ENCODE assay signal across 10 cellular contexts in the genomic region with DNA sequence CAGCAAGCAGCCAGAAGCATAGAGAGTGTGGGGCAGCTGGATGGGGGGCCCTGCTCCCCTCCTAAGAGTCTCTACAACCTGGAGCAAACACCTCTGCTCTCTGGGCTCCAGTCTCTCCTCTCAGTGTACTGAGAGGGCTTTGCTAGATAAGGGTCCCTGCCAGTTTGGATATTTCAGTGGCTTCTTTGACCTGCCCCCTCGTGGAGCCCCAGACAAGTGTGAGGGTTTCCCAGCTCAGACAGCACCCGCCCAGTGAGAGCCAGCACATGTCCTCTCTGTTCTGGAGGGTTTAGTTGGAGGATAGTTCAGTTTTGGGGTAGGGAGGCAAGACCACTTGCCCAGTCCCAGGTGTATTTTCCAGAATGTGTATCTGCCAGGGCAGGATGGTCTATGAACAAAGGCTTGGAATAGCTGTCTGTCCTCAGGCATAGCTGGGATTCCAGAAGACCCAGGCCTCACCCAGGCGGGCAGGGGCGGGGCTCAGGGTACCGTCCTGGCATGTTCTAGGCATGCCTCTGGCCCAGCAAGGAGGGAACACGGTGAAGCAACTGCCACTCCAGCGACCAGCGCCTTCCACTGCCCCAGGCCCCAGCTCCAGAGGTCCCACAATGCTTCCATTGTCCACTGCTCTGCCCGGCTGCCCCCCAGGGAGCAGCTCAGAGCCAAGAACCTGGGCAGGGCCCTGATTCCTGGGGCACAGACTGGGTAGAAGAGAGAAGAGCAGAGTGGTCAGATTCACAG. TPM values are rescaled to one million over a fixed set of nuclear protein-coding genes. Genes with fewer than 3 reads are reported as not detected.
A peak's percentile ranks its signal among the peaks of the same experiment; 100 is the strongest.
DNase-seq lines count a peak whose midpoint lies in the region; ATAC-seq and TF ChIP-seq lines count a peak whose summit lies in the region.
"Had no signal": no experiment of that assay in that cellular context is flagged by ENCODE, and none has a peak within 500 bp of the region (broad histone marks: within the 10 kb centered on the region; RNA-seq: fewer than 3 reads in every experiment).

No MANE protein-coding gene starts in this region.

- H3K36me3 Mint-ChIP-seq in T-helper 17 cell (ENCODE audit: low read depth), result no peaks in the 10 kb centered on the region
- H3K36me3 Mint-ChIP-seq: activated CD8-positive, alpha-beta memory T cell treated with anti-CD3 and anti-CD28 coated beads, Interleukin-2, amount 10 ng/mL, durations not matched to agents 7 days and 5 days had no signal

- H3K4me3 ChIP-seq in left lung (no peak overlapping the region), stomach smooth muscle (ENCODE audit: low read length in 2 of 2) (no peak overlapping the region), BE2C (ENCODE audit: low read depth, low read length) (no peak overlapping the region)

- H3K9ac ChIP-seq in stomach smooth muscle (ENCODE audit: low read length in 2 of 2), result no peak overlapping the region

- H3K27ac ChIP-seq in left lung (peak overlapping the region in 1 of 2 donors; percentile 45), stomach smooth muscle (ENCODE audit: low read length) (peak overlapping the region; percentile 49)

- DNase-seq in HT1080 (ENCODE audit: low read depth) (peak; percentile 75), astrocyte of the hippocampus (ENCODE audit: low read depth, low spot score) (peak; percentile 89), left lung (peak; percentile 59 to 81), epidermal melanocyte (ENCODE audit: insufficient read length, low spot score) (no peak), T-helper 17 cell (no peak), BE2C (no peak)
- DNase-seq: activated CD8-positive, alpha-beta memory T cell treated with anti-CD3 and anti-CD28 coated beads, Interleukin-2, amount 10 ng/mL, durations not matched to agents 7 days and 5 days; GOT3 had no signal

- TF ChIP-seq CTCF in left lung (IDR thresholded peaks at IDR 0.05) (no peak), BE2C (IDR thresholded peaks at IDR 0.05; ENCODE audit: low read depth, low read length) (no peak)

- H3K4me3 Mint-ChIP-seq in T-helper 17 cell, result no peak overlapping the region
- H3K4me3 Mint-ChIP-seq: activated CD8-positive, alpha-beta memory T cell treated with anti-CD3 and anti-CD28 coated beads, Interleukin-2, amount 10 ng/mL, durations not matched to agents 7 days and 5 days had no signal

- H3K4me1 ChIP-seq in left lung (peaks cover 12 to 44% of the 10 kb centered on the region in 2 donors), stomach smooth muscle (ENCODE audit: control insufficient read depth, insufficient read depth, low read length) (peaks cover 37% of the 10 kb centered on the region), BE2C (0 out of 2 replicates have a peak, but pooled peaks cover 3% of the 10 kb centered on the region)

- H3K27me3 Mint-ChIP-seq in T-helper 17 cell, result no peaks in the 10 kb centered on the region
- H3K27me3 Mint-ChIP-seq: activated CD8-positive, alpha-beta memory T cell treated with anti-CD3 and anti-CD28 coated beads, Interleukin-2, amount 10 ng/mL, durations not matched to agents 7 days and 5 days had no signal

- H3K36me3 ChIP-seq in left lung, result no peaks in the 10 kb centered on the region
- no peaks in the 10 kb centered on the region for H3K36me3 ChIP-seq in stomach smooth muscle (ENCODE audit: control insufficient read depth in 2 of 2, insufficient read depth in 2 of 2, low read length in 2 of 2)
- no peaks in the 10 kb centered on the region for H3K36me3 ChIP-seq in BE2C

- peak; percentile 68 for ATAC-seq in left lung
- ATAC-seq in T-helper 17 cell, result no peak
- no peak for ATAC-seq in GM18511 (IDR thresholded peaks at IDR 0.05; ENCODE audit: unreplicated experiment)
- ATAC-seq: activated CD8-positive, alpha-beta memory T cell treated with anti-CD3 and anti-CD28 coated beads, Interleukin-2, amount 10 ng/mL, durations not matched to agents 7 days and 5 days had no signal

- H3K9me3 ChIP-seq in left lung (no peaks in the 10 kb centered on the region), stomach smooth muscle (ENCODE audit: control insufficient read depth in 2 of 2, low read length in 2 of 2) (no peaks in the 10 kb centered on the region), T-helper 17 cell (ENCODE audit: control insufficient read depth, low read length, poor library complexity, severe bottlenecking) (no peaks in the 10 kb centered on the region), BE2C (no peaks in the 10 kb centered on the region)

- intact Hi-C loops in left lung (cut with DNase I), result no loop called here

- peaks cover 10% of the 10 kb centered on the region for H3K4me1 Mint-ChIP-seq in T-helper 17 cell

- no peaks in the 10 kb centered on the region for H3K27me3 ChIP-seq in left lung
- no peaks in the 10 kb centered on the region for H3K27me3 ChIP-seq in stomach smooth muscle (ENCODE audit: control insufficient read depth in 1 of 2, insufficient read depth in 2 of 2, low read length in 2 of 2)
- no peaks in the 10 kb centered on the region for H3K27me3 ChIP-seq in BE2C

- H3K27ac Mint-ChIP-seq in T-helper 17 cell, result no peak overlapping the region

RNA-seq across cellular contexts. Expression of gene MICALL1, which starts 7.5 kb away (rescaled TPM):
- total RNA-seq in HT1080 (2014; rRNA removed; shearing (Covaris generic)), result 57.8 and 69.2 TPM in 2 replicates
- 46.6 and 54.3 TPM in 2 replicates for polyA plus RNA-seq in HT1080 (2015; cell fraction: cytosol; rRNA removed)
- polyA plus RNA-seq in HT1080 (2015; cell fraction: nucleus; rRNA removed), result 38.2 and 46.6 TPM in 2 replicates
- 10 to 100 TPM; 35.8 to 36.8 TPM for total RNA-seq in left lung
- 10 to 100 TPM; 19.2 to 21.9 TPM for total RNA-seq in T-helper 17 cell
- polyA plus RNA-seq in BE2C (2012; ENCODE audit: insufficient read depth, insufficient read length, low read depth), result 30.9 TPM

RNA-seq across cellular contexts. Expression of gene EIF3L, which starts 49.4 kb away (rescaled TPM):
- 570 and 657 TPM in 2 replicates for total RNA-seq in HT1080 (2014; rRNA removed; shearing (Covaris generic))
- polyA plus RNA-seq in HT1080 (2015; cell fraction: cytosol; rRNA removed), result 652 and 713 TPM in 2 replicates
- polyA plus RNA-seq in HT1080 (2015; cell fraction: nucleus; rRNA removed), result 378 and 457 TPM in 2 replicates
- total RNA-seq in left lung (100 to 1,000 TPM; 310 to 378 TPM), T-helper 17 cell (100 to 1,000 TPM; 517 to 546 TPM)
- 332 TPM for polyA plus RNA-seq in BE2C (2012; ENCODE audit: insufficient read depth, insufficient read length, low read depth)

RNA-seq across cellular contexts. Expression of gene ANKRD54, which starts 54.5 kb away (rescaled TPM):
- 29.1 and 38.1 TPM in 2 replicates for total RNA-seq in HT1080 (2014; rRNA removed; shearing (Covaris generic))
- 33.7 and 34.9 TPM in 2 replicates for polyA plus RNA-seq in HT1080 (2015; cell fraction: cytosol; rRNA removed)
- polyA plus RNA-seq in HT1080 (2015; cell fraction: nucleus; rRNA removed), result 24.4 and 27.9 TPM in 2 replicates
- total RNA-seq in left lung, result 10 to 100 TPM; 15.2 to 21.9 TPM
- 10 to 100 TPM; 21.3 to 24.4 TPM for total RNA-seq in T-helper 17 cell
- 95.5 TPM for polyA plus RNA-seq in BE2C (2012; ENCODE audit: insufficient read depth, insufficient read length, low read depth)

RNA-seq across cellular contexts. Expression of gene C22orf23, which starts 54.8 kb away (rescaled TPM):
- 0.32 TPM in 1 of 2 replicates, not detected in the other for total RNA-seq in HT1080 (2014; rRNA removed; shearing (Covaris generic))
- 0.27 and 0.52 TPM in 2 replicates for polyA plus RNA-seq in HT1080 (2015; cell fraction: cytosol; rRNA removed)
- 0.49 and 0.60 TPM in 2 replicates for polyA plus RNA-seq in HT1080 (2015; cell fraction: nucleus; rRNA removed)
- under 1 TPM; 0.26 to 0.65 TPM for total RNA-seq in left lung
- not detected for total RNA-seq in T-helper 17 cell
- 7.9 TPM for polyA plus RNA-seq in BE2C (2012; ENCODE audit: insufficient read depth, insufficient read length, low read depth)

RNA-seq across cellular contexts. Expression of gene POLR2F, which starts 54.9 kb away (rescaled TPM):
- total RNA-seq in HT1080 (2014; rRNA removed; shearing (Covaris generic)), result 141 and 149 TPM in 2 replicates
- 70.3 and 106 TPM in 2 replicates for polyA plus RNA-seq in HT1080 (2015; cell fraction: cytosol; rRNA removed)
- polyA plus RNA-seq in HT1080 (2015; cell fraction: nucleus; rRNA removed), result 31.7 and 40.3 TPM in 2 replicates
- total RNA-seq in left lung (10 to 100 TPM; 58.3 to 64.9 TPM), T-helper 17 cell (10 to 100 TPM; 25.9 to 27.7 TPM)
- 288 TPM for polyA plus RNA-seq in BE2C (2012; ENCODE audit: insufficient read depth, insufficient read length, low read depth)

Comparison
In these comparisons a context has a peak if more than half of its experiments do, and no peak if none do; other contexts are left out.
1. DNase-seq: peak in HT1080 (single experiment), astrocyte of the hippocampus (single experiment) and left lung (2 of 2); none in epidermal melanocyte (single experiment), T-helper 17 cell (0 of 3) and BE2C (single experiment).